Comparison of ENCODE assay signal across 20 cellular contexts in the genomic region with DNA sequence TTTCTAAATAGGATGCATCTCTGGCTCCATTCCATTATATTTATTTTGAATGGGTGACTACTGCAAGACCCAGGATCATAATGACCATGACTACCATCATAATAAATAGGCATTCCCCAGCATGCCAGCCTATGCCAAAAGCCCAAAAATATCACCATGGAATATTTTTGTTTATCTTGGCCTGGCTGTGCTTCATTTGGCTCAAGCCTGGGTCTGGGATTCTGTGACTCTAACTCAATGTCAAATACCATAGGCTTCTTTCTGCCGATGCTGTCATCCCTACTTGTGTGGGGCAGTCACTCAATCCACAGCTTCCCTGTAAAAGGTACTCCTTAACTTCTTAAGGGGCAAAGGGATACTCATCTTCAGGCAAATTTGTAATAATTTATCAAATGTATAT.
DNase-seq lines count a peak whose midpoint lies in the region; ATAC-seq and TF ChIP-seq lines count a peak whose summit lies in the region.
"Had no signal": no experiment of that assay in that cellular context is flagged by ENCODE, and none has a peak within 500 bp of the region (broad histone marks: within the 10 kb centered on the region; RNA-seq: fewer than 3 reads in every experiment).

No MANE protein-coding gene starts in this region.

- H3K27ac ChIP-seq in right atrium auricular region (no peak overlapping the region), left ventricle myocardium inferior (replicated peaks) (peak overlapping the region; percentile 54)
- H3K27ac ChIP-seq: RWPE1, SJSA1 had no signal

- peak; percentile 84 for ATAC-seq in Right ventricle myocardium superior (ENCODE audit: poor library complexity)
- no peak for ATAC-seq in HG03175 (IDR thresholded peaks at IDR 0.05; ENCODE audit: unreplicated experiment)
- no peak for ATAC-seq in activated T-helper 17 cell treated with anti-CD3 and anti-CD28 coated beads, Interleukin-2, amount 50 U/mL, for 72 hours (replicated peaks)
- ATAC-seq: PC-3 had no signal

- H3K9me3 ChIP-seq in right atrium auricular region (no peaks in the 10 kb centered on the region), left ventricle myocardium inferior (replicated peaks) (no peaks in the 10 kb centered on the region)
- H3K9me3 ChIP-seq: BE2C, Caco-2, SJSA1 had no signal

- no peak overlapping the region for H3K4me3 Mint-ChIP-seq in CD14-positive monocyte
- no peak overlapping the region for H3K4me3 Mint-ChIP-seq in activated T-helper 17 cell treated with anti-CD3 and anti-CD28 coated beads, Interleukin-2, amount 50 U/mL, for 72 hours
- H3K4me3 Mint-ChIP-seq: CD4-positive, alpha-beta T cell had no signal

- no peaks in the 10 kb centered on the region for H3K36me3 Mint-ChIP-seq in CD14-positive monocyte
- H3K36me3 Mint-ChIP-seq in activated T-helper 17 cell treated with anti-CD3 and anti-CD28 coated beads, Interleukin-2, amount 50 U/mL, for 72 hours (ENCODE audit: low read depth): no peaks in the 10 kb centered on the region

- intact Hi-C loops in Right ventricle myocardium superior (cut with DNase I): no loop called here
- intact Hi-C loops in left ventricle myocardium inferior (cut with micrococcal nuclease): no loop called here
- intact Hi-C loops in CD14-positive monocyte (cut with micrococcal nuclease): no loop called here

- in situ Hi-C loops in astrocyte of the spinal cord (cut with HindIII; ENCODE audit: low sequenced_read_pairs): no loop called here

- H3K27me3 Mint-ChIP-seq in CD14-positive monocyte (ENCODE audit: low read depth in 3 of 3): peaks cover 0 to under 1% (median 0%) of the 10 kb centered on the region in 3 donors
- no peaks in the 10 kb centered on the region for H3K27me3 Mint-ChIP-seq in activated T-helper 17 cell treated with anti-CD3 and anti-CD28 coated beads, Interleukin-2, amount 50 U/mL, for 72 hours
- H3K27me3 Mint-ChIP-seq: CD4-positive, alpha-beta T cell had no signal

- DNase-seq in Right ventricle myocardium superior: no peak
- DNase-seq in right atrium auricular region (ENCODE audit: low spot score): no peak
- DNase-seq in astrocyte of the spinal cord (ENCODE audit: low read depth, low spot score): peak; percentile 7
- DNase-seq in left ventricle myocardium inferior: no peak
- DNase-seq in CD14-positive monocyte (ENCODE audit: low spot score): no peak
- DNase-seq in GM19240 (ENCODE audit: insufficient read length, low spot score): no peak
- DNase-seq: BE2C; Caco-2; CD4-positive, alpha-beta T cell; GF-D8; GOT3; MV-4-11; NCI-H187; NCI-H2107; NCI-H524; PC-3 had no signal

- H3K27me3 ChIP-seq in right atrium auricular region: no peaks in the 10 kb centered on the region
- H3K27me3 ChIP-seq in left ventricle myocardium inferior (ENCODE audit: low read depth): no peaks in the 10 kb centered on the region
- H3K27me3 ChIP-seq: BE2C, SJSA1 had no signal

- no peaks in the 10 kb centered on the region for H3K4me1 Mint-ChIP-seq in CD14-positive monocyte
- H3K4me1 Mint-ChIP-seq in activated T-helper 17 cell treated with anti-CD3 and anti-CD28 coated beads, Interleukin-2, amount 50 U/mL, for 72 hours: no peaks in the 10 kb centered on the region

- H3K4me1 ChIP-seq in right atrium auricular region (peaks cover 0 to 4% of the 10 kb centered on the region in 2 donors), left ventricle myocardium inferior (peaks cover 10% of the 10 kb centered on the region)
- H3K4me1 ChIP-seq: BE2C, Caco-2 had no signal

- no peak for TF ChIP-seq CTCF in right atrium auricular region (IDR thresholded peaks at IDR 0.05)
- no peak for TF ChIP-seq CTCF in astrocyte of the spinal cord (IDR thresholded peaks at IDR 0.05; ENCODE audit: low read depth, low read length)
- TF ChIP-seq CTCF in left ventricle myocardium inferior (IDR thresholded peaks at IDR 0.05; ENCODE audit: borderline replicate concordance): no peak
- TF ChIP-seq CTCF in CD14-positive monocyte (IDR thresholded peaks at IDR 0.05): no peak

- H3K27ac Mint-ChIP-seq in CD14-positive monocyte: no peak overlapping the region
- no peak overlapping the region for H3K27ac Mint-ChIP-seq in activated T-helper 17 cell treated with anti-CD3 and anti-CD28 coated beads, Interleukin-2, amount 50 U/mL, for 72 hours
- H3K27ac Mint-ChIP-seq: CD4-positive, alpha-beta T cell had no signal

- no peaks in the 10 kb centered on the region for H3K36me3 ChIP-seq in right atrium auricular region
- H3K36me3 ChIP-seq in left ventricle myocardium inferior: no peaks in the 10 kb centered on the region
- H3K36me3 ChIP-seq: BE2C, SJSA1 had no signal

- H3K4me3 ChIP-seq in right atrium auricular region (no peak overlapping the region), astrocyte of the spinal cord (ENCODE audit: low read depth, low read length) (no peak overlapping the region), left ventricle myocardium inferior (no peak overlapping the region)
- H3K4me3 ChIP-seq: SJSA1 had no signal

- H3K9me3 Mint-ChIP-seq in CD14-positive monocyte: peaks cover 0 to 3% (median 0%) of the 10 kb centered on the region in 7 donors
- H3K9me3 Mint-ChIP-seq in activated T-helper 17 cell treated with anti-CD3 and anti-CD28 coated beads, Interleukin-2, amount 50 U/mL, for 72 hours: no peaks in the 10 kb centered on the region
- H3K9me3 Mint-ChIP-seq: CD4-positive, alpha-beta T cell had no signal
